21 cellular contexts compared by ENCODE assay signal in the genomic region with DNA sequence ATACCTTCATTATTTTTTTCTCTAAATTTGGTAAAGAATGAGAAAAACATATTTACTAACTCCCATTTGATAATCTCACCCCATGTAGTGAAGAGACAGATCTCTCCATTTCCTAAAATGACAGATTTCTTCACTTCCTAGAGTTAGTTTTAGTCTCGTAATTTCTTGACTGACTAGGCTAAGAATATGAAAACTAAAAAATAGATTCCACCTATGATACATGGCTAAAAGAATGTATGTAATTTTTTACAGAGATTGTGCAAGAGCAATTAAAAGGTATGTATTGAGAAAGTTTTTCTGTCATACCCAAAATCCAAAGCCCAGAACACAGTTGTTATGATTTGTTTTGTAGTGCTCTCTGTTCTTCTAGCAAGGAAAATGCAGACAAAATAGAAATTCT. TPM values are rescaled to one million over a fixed set of nuclear protein-coding genes. Genes with fewer than 3 reads are reported as not detected.
"Had no signal": no experiment of that assay in that cellular context is flagged by ENCODE, and none has a peak within 500 bp of the region (broad histone marks: within the 10 kb centered on the region; RNA-seq: fewer than 3 reads in every experiment).

No MANE protein-coding gene starts in this region.

- DNase-seq: activated B cell treated with CpG ODN at 0.5 μM for 24 hours; activated CD4-positive, alpha-beta T cell treated with anti-CD3 and anti-CD28 coated beads for 4 hours; activated CD4-positive, alpha-beta T cell treated with anti-CD3 and anti-CD28 coated beads, Interleukin-2, amount 50 U/mL, for 48 hours; activated CD8-positive, alpha-beta memory T cell treated with anti-CD3 and anti-CD28 coated beads, Interleukin-2, amount 50 U/mL, for 48 hours; activated naive CD4-positive, alpha-beta T cell treated with Interleukin-2 at 50 U/mL for 16 hours; activated naive CD8-positive, alpha-beta T cell treated with anti-CD3 and anti-CD28 coated beads, Interleukin-2, amount 10 ng/mL, durations not matched to agents 7 days and 5 days; activated T-cell treated with anti-CD3 and anti-CD28 coated beads, Interleukin-2, amount 50 U/mL, for 4 hours; dermis blood vessel endothelial cell; effector CD8-positive, alpha-beta T cell; foreskin melanocyte; naive thymus-derived CD4-positive, alpha-beta T cell; retina; stimulated activated CD4-positive, alpha-beta T cell treated with anti-CD3 and anti-CD28 coated beads, Interleukin-12 subunit alpha, Interleukin-12 subunit beta, amount 100 ng/mL, for 4 hours; stimulated activated naive CD8-positive, alpha-beta T cell treated with anti-CD3 and anti-CD28 coated beads, Interleukin-15, amount 100 ng/mL, for 72 hours; T-helper 17 cell had no signal

- H3K36me3 Mint-ChIP-seq: activated naive CD8-positive, alpha-beta T cell treated with anti-CD3 and anti-CD28 coated beads, Interleukin-2, amount 10 ng/mL, durations not matched to agents 7 days and 5 days; naive thymus-derived CD4-positive, alpha-beta T cell; neural progenitor cell had no signal

- H3K9me3 Mint-ChIP-seq: activated B cell treated with CpG ODN at 0.5 μM for 24 hours; activated naive CD8-positive, alpha-beta T cell treated with anti-CD3 and anti-CD28 coated beads, Interleukin-2, amount 10 ng/mL, durations not matched to agents 7 days and 5 days; activated T-cell treated with anti-CD3 and anti-CD28 coated beads, Interleukin-2, amount 50 U/mL, for 4 hours; activated T-helper 2 cell treated with anti-CD3 and anti-CD28 coated beads, Interferon-gamma antibody, Interleukin-2, Interleukin-4, amounts not matched to agents 10 μg/mL and 5 μg/mL and 100 μg/mL, durations not matched to agents 14 hours and 24 hours and 36 hours; neural progenitor cell; stimulated activated naive CD8-positive, alpha-beta T cell treated with anti-CD3 and anti-CD28 coated beads, Interleukin-15, amount 100 ng/mL, for 72 hours had no signal

- H2AFZ ChIP-seq: neural progenitor cell had no signal

- H3K27me3 Mint-ChIP-seq: activated B cell treated with CpG ODN at 0.5 μM for 24 hours had no signal

- H3K27me3 ChIP-seq: neural progenitor cell, tibial nerve had no signal

- H3K27ac Mint-ChIP-seq: activated B cell treated with CpG ODN at 0.5 μM for 24 hours; activated naive CD8-positive, alpha-beta T cell treated with anti-CD3 and anti-CD28 coated beads, Interleukin-2, amount 10 ng/mL, durations not matched to agents 7 days and 5 days; activated T-helper 2 cell treated with anti-CD3 and anti-CD28 coated beads, Interferon-gamma antibody, Interleukin-2, Interleukin-4, amounts not matched to agents 10 μg/mL and 5 μg/mL and 100 μg/mL, durations not matched to agents 14 hours and 24 hours and 36 hours; naive thymus-derived CD4-positive, alpha-beta T cell; neural progenitor cell; progenitor cell of endocrine pancreas; stimulated activated naive CD8-positive, alpha-beta T cell treated with anti-CD3 and anti-CD28 coated beads, Interleukin-15, amount 100 ng/mL, for 72 hours; T-helper 17 cell had no signal

- H3K4me1 Mint-ChIP-seq: activated B cell treated with CpG ODN at 0.5 μM for 24 hours; activated naive CD8-positive, alpha-beta T cell treated with anti-CD3 and anti-CD28 coated beads, Interleukin-2, amount 10 ng/mL, durations not matched to agents 7 days and 5 days; stimulated activated naive CD8-positive, alpha-beta T cell treated with anti-CD3 and anti-CD28 coated beads, Interleukin-15, amount 100 ng/mL, for 72 hours had no signal

- H3K4me2 ChIP-seq: neural progenitor cell had no signal

- H3K4me3 Mint-ChIP-seq: activated B cell treated with CpG ODN at 0.5 μM for 24 hours; activated naive CD8-positive, alpha-beta T cell treated with anti-CD3 and anti-CD28 coated beads, Interleukin-2, amount 10 ng/mL, durations not matched to agents 7 days and 5 days; activated T-cell treated with anti-CD3 and anti-CD28 coated beads, Interleukin-2, amount 50 U/mL, for 4 hours; naive thymus-derived CD4-positive, alpha-beta T cell; neural progenitor cell; stimulated activated naive CD8-positive, alpha-beta T cell treated with anti-CD3 and anti-CD28 coated beads, Interleukin-15, amount 100 ng/mL, for 72 hours; T-helper 17 cell had no signal

- H3K4me1 ChIP-seq: neural progenitor cell, tibial nerve had no signal

- H3K9me3 ChIP-seq: tibial nerve had no signal

- H3K27ac ChIP-seq: neural progenitor cell, tibial nerve had no signal

- H3K36me3 ChIP-seq: neural progenitor cell, tibial nerve had no signal

- H3K4me3 ChIP-seq: lung, neural progenitor cell, tibial nerve had no signal

RNA-seq across cellular contexts. Expression of gene NALCN, which starts 9.5 kb away (rescaled TPM):
- total RNA-seq: activated B cell treated with CpG ODN at 0.5 μM for 24 hours; activated CD8-positive, alpha-beta memory T cell treated with anti-CD3 and anti-CD28 coated beads for 36 hours; activated naive CD8-positive, alpha-beta T cell treated with anti-CD3 and anti-CD28 coated beads, Interleukin-2, amount 10 ng/mL, durations not matched to agents 7 days and 5 days; activated T-cell treated with anti-CD3 and anti-CD28 coated beads, Interleukin-2, amount 50 U/mL, for 4 hours; activated T-helper 2 cell treated with anti-CD3 and anti-CD28 coated beads, Interferon-gamma antibody, Interleukin-2, Interleukin-4, amounts not matched to agents 10 μg/mL and 5 μg/mL and 100 μg/mL, durations not matched to agents 14 hours and 24 hours and 36 hours; naive thymus-derived CD4-positive, alpha-beta T cell; T-helper 17 cell had no signal

RNA-seq across cellular contexts. Expression of gene ITGBL1, which starts 45.7 kb away (rescaled TPM):
- total RNA-seq: activated B cell treated with CpG ODN at 0.5 μM for 24 hours; activated CD8-positive, alpha-beta memory T cell treated with anti-CD3 and anti-CD28 coated beads for 36 hours; activated naive CD8-positive, alpha-beta T cell treated with anti-CD3 and anti-CD28 coated beads, Interleukin-2, amount 10 ng/mL, durations not matched to agents 7 days and 5 days; activated T-helper 2 cell treated with anti-CD3 and anti-CD28 coated beads, Interferon-gamma antibody, Interleukin-2, Interleukin-4, amounts not matched to agents 10 μg/mL and 5 μg/mL and 100 μg/mL, durations not matched to agents 14 hours and 24 hours and 36 hours; naive thymus-derived CD4-positive, alpha-beta T cell; progenitor cell of endocrine pancreas; T-helper 17 cell had no signal
